In the genomic region with DNA sequence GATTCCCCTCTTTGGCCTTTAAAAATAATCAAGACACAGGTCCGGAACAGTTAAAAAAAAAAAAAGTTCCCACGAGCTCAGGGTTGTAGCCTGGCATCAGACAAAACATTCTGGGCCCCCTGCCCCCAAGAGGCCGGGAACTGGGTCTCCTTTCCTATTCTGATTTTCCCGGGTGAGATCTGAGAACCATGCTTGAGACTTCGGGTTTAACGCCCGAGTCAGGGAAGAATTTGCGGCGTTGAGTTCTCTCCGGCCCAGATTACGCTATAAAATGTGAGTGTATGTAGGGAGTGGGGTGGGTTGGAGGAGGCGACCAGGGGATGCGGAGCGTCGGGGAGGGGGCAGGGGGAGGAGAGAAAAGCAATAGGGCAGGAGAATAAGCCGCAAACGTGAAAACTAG, we compare ENCODE assay signal across 12 cellular contexts. TPM values are rescaled to one million over a fixed set of nuclear protein-coding genes. Genes with fewer than 3 reads are reported as not detected.
DNase-seq lines count a peak whose midpoint lies in the region; ATAC-seq and TF ChIP-seq lines count a peak whose summit lies in the region.
"Had no signal": no experiment of that assay in that cellular context is flagged by ENCODE, and none has a peak within 500 bp of the region (broad histone marks: within the 10 kb centered on the region; RNA-seq: fewer than 3 reads in every experiment).

No MANE protein-coding gene starts in this region.

- H3K9me3 Mint-ChIP-seq in CD4-positive, alpha-beta T cell: peaks cover 11% of the 10 kb centered on the region
- H3K9me3 Mint-ChIP-seq in nephron progenitor cell: no peaks in the 10 kb centered on the region

- intact Hi-C loops in CD4-positive, alpha-beta T cell (cut with DNase I, micrococcal nuclease): no loop called here

- no peak overlapping the region for H3K27ac ChIP-seq in CD4-positive, alpha-beta T cell (ENCODE audit: low read depth, low read length)
- H3K27ac ChIP-seq: pancreas had no signal

- POLR2A ChIA-PET in CD4-positive, alpha-beta T cell (lab: Charles Lee): no interaction called here

- no peak for DNase-seq in CD4-positive, alpha-beta T cell
- DNase-seq in HFF-Myc (ENCODE audit: extremely low read depth, low read depth) (no peak), cerebellar cortex (ENCODE audit: low spot score) (peak; percentile 55), nephron progenitor cell (no peak), NCI-H226 (no peak)
- DNase-seq: activated gamma-delta T cell; pancreas; RPMI8226; stimulated activated CD4-positive, alpha-beta T cell treated with anti-CD3 and anti-CD28 coated beads, Interleukin-4, amount 100 ng/mL, for 1 hour had no signal

- H3K4me1 Mint-ChIP-seq in CD4-positive, alpha-beta T cell (ENCODE audit: low read depth): peaks cover 24% of the 10 kb centered on the region
- peaks cover 44% of the 10 kb centered on the region for H3K4me1 Mint-ChIP-seq in nephron progenitor cell

- no peak for ATAC-seq in CD4-positive, alpha-beta T cell (ENCODE audit: poor library complexity)
- ATAC-seq in HG02763 (IDR thresholded peaks at IDR 0.05; ENCODE audit: unreplicated experiment) (no peak), HG03460 (IDR thresholded peaks at IDR 0.05; ENCODE audit: unreplicated experiment) (no peak)

- H3K36me3 Mint-ChIP-seq in CD4-positive, alpha-beta T cell (ENCODE audit: low read depth): no peaks in the 10 kb centered on the region
- no peaks in the 10 kb centered on the region for H3K36me3 Mint-ChIP-seq in nephron progenitor cell (ENCODE audit: low read depth)

- H3K27ac Mint-ChIP-seq in CD4-positive, alpha-beta T cell: no peak overlapping the region
- H3K27ac Mint-ChIP-seq in nephron progenitor cell: no peak overlapping the region

- peaks cover 89% of the 10 kb centered on the region for H3K27me3 Mint-ChIP-seq in CD4-positive, alpha-beta T cell
- peaks cover 100% of the 10 kb centered on the region for H3K27me3 Mint-ChIP-seq in nephron progenitor cell (ENCODE audit: low read depth, poor library complexity)

- CTCF ChIA-PET in CD4-positive, alpha-beta T cell (lab: Charles Lee): no interaction called here

- peaks cover 98% of the 10 kb centered on the region for H3K27me3 ChIP-seq in CD4-positive, alpha-beta T cell (ENCODE audit: control insufficient read depth, insufficient read depth, low read length)

- TF ChIP-seq CTCF in CD4-positive, alpha-beta T cell (IDR thresholded peaks at IDR 0.05): no peak
- no peak for TF ChIP-seq CTCF in HFF-Myc (IDR thresholded peaks at IDR 0.05; ENCODE audit: low read depth, low read length, missing control alignments)
- no peak for TF ChIP-seq CTCF in nephron progenitor cell (IDR thresholded peaks at IDR 0.05)

- H3K4me3 Mint-ChIP-seq in CD4-positive, alpha-beta T cell: peak overlapping the region; percentile 2
- peak overlapping the region; percentile 78 for H3K4me3 Mint-ChIP-seq in nephron progenitor cell

- peak overlapping the region; percentile 50 for H3K4me3 ChIP-seq in HFF-Myc (replicated peaks; ENCODE audit: low read depth, low read length)

- H3K9me3 ChIP-seq in CD4-positive, alpha-beta T cell (ENCODE audit: control insufficient read depth, low read length): peaks cover 9% of the 10 kb centered on the region
- H3K9me3 ChIP-seq: pancreas had no signal

RNA-seq across cellular contexts. Expression of gene ZIC1, which starts 2.6 kb away (rescaled TPM):
- total RNA-seq in CD4-positive, alpha-beta T cell: not detected
- total RNA-seq: fibroblast of villous mesenchyme, pancreas had no signal

RNA-seq across cellular contexts. Expression of gene ZIC4, which starts 5.4 kb away (rescaled TPM):
- not detected for total RNA-seq in CD4-positive, alpha-beta T cell
- total RNA-seq: fibroblast of villous mesenchyme, pancreas had no signal
